In the genomic region with DNA sequence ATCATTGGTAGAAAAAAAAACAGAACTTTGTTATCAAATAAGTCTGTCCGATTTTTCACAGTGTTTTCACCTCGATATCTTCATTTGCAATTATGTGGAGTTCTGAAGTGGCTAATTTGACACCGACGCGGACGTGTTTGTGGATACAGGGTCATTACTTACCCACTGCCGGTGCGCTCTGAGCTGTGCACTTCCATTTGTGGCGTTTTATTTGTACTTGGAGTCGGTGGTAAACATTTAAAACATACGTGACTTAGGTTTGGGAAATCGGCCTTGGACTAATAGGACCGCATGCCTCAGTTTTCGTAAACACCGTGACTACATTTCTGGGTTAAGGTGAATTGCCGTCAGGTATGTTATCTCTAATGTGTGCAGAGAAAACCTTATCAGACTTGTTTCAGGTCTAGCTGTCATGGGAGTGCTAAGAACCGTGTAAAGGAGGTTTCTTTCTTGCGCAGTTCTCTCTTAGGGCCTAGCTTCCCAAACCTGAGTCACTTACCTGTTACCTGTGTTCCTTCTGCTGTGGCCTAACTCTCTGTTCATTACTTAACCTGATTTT, we compare ENCODE assay signal across 17 cellular contexts. TPM values are rescaled to one million over a fixed set of nuclear protein-coding genes. Genes with fewer than 3 reads are reported as not detected.
DNase-seq lines count a peak whose midpoint lies in the region; ATAC-seq and TF ChIP-seq lines count a peak whose summit lies in the region.
"Had no signal": no experiment of that assay in that cellular context is flagged by ENCODE, and none has a peak within 500 bp of the region (broad histone marks: within the 10 kb centered on the region; RNA-seq: fewer than 3 reads in every experiment).

No MANE protein-coding gene starts in this region.

- ATAC-seq in WTC11: no peak
- ATAC-seq: Panc1 had no signal

- no peak overlapping the region for H3K4me3 ChIP-seq in Caco-2 (ENCODE audit: low read depth, low read length)
- H3K4me3 ChIP-seq: HAP-1 had no signal

- H3K4me3 Mint-ChIP-seq in Caco-2 (ENCODE audit: unreplicated experiment) (no peak overlapping the region), WTC11 (no peak overlapping the region), nephron progenitor cell (no peak overlapping the region)

- TF ChIP-seq CTCF in Caco-2 (IDR thresholded peaks at IDR 0.05; ENCODE audit: insufficient read depth in 1 of 2, low read depth in 1 of 2, low read length in 1 of 2, severe bottlenecking in 1 of 2, unreplicated experiment in 1 of 2) (no peak), WTC11 (IDR thresholded peaks at IDR 0.05) (no peak), nephron progenitor cell (IDR thresholded peaks at IDR 0.05) (no peak)

- H3K27ac Mint-ChIP-seq in Caco-2 (ENCODE audit: unreplicated experiment) (peak overlapping the region; percentile 33), WTC11 (peak overlapping the region; percentile 73; the same call in 1 of the 2 replicates), nephron progenitor cell (peak overlapping the region; percentile 39)

- H3K4me1 ChIP-seq in Caco-2: no peaks in the 10 kb centered on the region

- intact Hi-C loops in Caco-2 (cut with micrococcal nuclease; ENCODE audit: unreplicated experiment): no loop called here

- H3K27me3 Mint-ChIP-seq in Caco-2 (ENCODE audit: insufficient read depth, unreplicated experiment): no peaks in the 10 kb centered on the region
- no peaks in the 10 kb centered on the region for H3K27me3 Mint-ChIP-seq in WTC11 (ENCODE audit: low read depth)
- H3K27me3 Mint-ChIP-seq in nephron progenitor cell (ENCODE audit: low read depth, poor library complexity): no peaks in the 10 kb centered on the region

- H3K9me3 Mint-ChIP-seq in Caco-2 (ENCODE audit: unreplicated experiment) (no peaks in the 10 kb centered on the region), WTC11 (no peaks in the 10 kb centered on the region), nephron progenitor cell (no peaks in the 10 kb centered on the region)

- H3K36me3 Mint-ChIP-seq in Caco-2 (ENCODE audit: insufficient read depth, unreplicated experiment) (peaks cover 72% of the 10 kb centered on the region), WTC11 (peaks cover 40% of the 10 kb centered on the region), nephron progenitor cell (ENCODE audit: low read depth) (peaks cover 71% of the 10 kb centered on the region)

- POLR2A ChIA-PET in Caco-2 (lab: Charles Lee): interaction anchor here (0.5 kb wide), 1 partner anchor 65 kb away, joined by 4 read pairs; a partner anchor contains a TSS
- POLR2A ChIA-PET in WTC11 (lab: Charles Lee): no interaction called here

- no peaks in the 10 kb centered on the region for H3K36me3 ChIP-seq in Caco-2 (ENCODE audit: control insufficient read depth, insufficient read depth, low read length)

- H3K9me3 ChIP-seq in Caco-2: no peaks in the 10 kb centered on the region
- H3K9me3 ChIP-seq: HAP-1 had no signal

- CTCF ChIA-PET in Caco-2 (lab: Charles Lee) (no interaction called here), WTC11 (lab: Charles Lee) (no interaction called here)

- peaks cover 10% of the 10 kb centered on the region for H3K4me1 Mint-ChIP-seq in Caco-2 (ENCODE audit: low read depth, unreplicated experiment)
- H3K4me1 Mint-ChIP-seq in WTC11: no peaks in the 10 kb centered on the region
- no peaks in the 10 kb centered on the region for H3K4me1 Mint-ChIP-seq in nephron progenitor cell

- H3K27me3 ChIP-seq in Caco-2 (replicated peaks; ENCODE audit: control insufficient read depth, insufficient read depth, low read length): no peaks in the 10 kb centered on the region

- no TSS peak for BruUV-seq in Caco-2 (replicated peaks; lab: Mats Ljungman, UMichigan)

- peak; percentile 22 for DNase-seq in NCI-H1436 (lab: John Stamatoyannopoulos, UW)
- DNase-seq in NCI-H1436 treated with DMSO at 0.1 percent for 48 hours (lab: John Stamatoyannopoulos, UW): no peak
- peak in 1 of 2 experiments; percentile 8 for DNase-seq in Caco-2
- DNase-seq in WTC11 (ENCODE audit: low spot score): no peak
- DNase-seq in nephron progenitor cell: no peak
- no peak for DNase-seq in glomerular visceral epithelial cell (ENCODE audit: extremely low spot score)
- no peak for DNase-seq in activated CD4-positive, alpha-beta T cell treated with anti-CD3 and anti-CD28 coated beads for 48 hours
- DNase-seq in GOT3 (lab: John Stamatoyannopoulos, UW): no peak
- DNase-seq: 8988T, C1 segment of cervical spinal cord, NCI-H1092, NCI-H1694 treated with DMSO at 0.1 percent for 48 hours, NCI-H748 treated with DMSO at 0.1 percent for 48 hours, Right ventricle myocardium superior had no signal

TF ChIP-seq in WTC11, 78 proteins besides CTCF, POLR2A, EP300 and RAD21:
- TF ChIP-seq JAZF1 (CRISPR knock-in tag; IDR thresholded peaks at IDR 0.05): no peak
- TF ChIP-seq, protein P1, sequence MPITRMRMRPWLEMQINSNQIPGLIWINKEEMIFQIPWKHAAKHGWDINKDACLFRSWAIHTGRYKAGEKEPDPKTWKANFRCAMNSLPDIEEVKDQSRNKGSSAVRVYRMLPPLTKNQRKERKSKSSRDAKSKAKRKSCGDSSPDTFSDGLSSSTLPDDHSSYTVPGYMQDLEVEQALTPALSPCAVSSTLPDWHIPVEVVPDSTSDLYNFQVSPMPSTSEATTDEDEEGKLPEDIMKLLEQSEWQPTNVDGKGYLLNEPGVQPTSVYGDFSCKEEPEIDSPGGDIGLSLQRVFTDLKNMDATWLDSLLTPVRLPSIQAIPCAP (CRISPR knock-in tag; IDR thresholded peaks at IDR 0.05): no peak
- TF ChIP-seq FOXK1 (CRISPR knock-in tag; IDR thresholded peaks at IDR 0.05): no peak
- TF ChIP-seq, protein P2, sequence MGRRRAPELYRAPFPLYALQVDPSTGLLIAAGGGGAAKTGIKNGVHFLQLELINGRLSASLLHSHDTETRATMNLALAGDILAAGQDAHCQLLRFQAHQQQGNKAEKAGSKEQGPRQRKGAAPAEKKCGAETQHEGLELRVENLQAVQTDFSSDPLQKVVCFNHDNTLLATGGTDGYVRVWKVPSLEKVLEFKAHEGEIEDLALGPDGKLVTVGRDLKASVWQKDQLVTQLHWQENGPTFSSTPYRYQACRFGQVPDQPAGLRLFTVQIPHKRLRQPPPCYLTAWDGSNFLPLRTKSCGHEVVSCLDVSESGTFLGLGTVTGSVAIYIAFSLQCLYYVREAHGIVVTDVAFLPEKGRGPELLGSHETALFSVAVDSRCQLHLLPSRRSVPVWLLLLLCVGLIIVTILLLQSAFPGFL (CRISPR knock-in tag; IDR thresholded peaks at IDR 0.05; ENCODE audit: borderline replicate concordance): no peak
- TF ChIP-seq, protein P3, sequence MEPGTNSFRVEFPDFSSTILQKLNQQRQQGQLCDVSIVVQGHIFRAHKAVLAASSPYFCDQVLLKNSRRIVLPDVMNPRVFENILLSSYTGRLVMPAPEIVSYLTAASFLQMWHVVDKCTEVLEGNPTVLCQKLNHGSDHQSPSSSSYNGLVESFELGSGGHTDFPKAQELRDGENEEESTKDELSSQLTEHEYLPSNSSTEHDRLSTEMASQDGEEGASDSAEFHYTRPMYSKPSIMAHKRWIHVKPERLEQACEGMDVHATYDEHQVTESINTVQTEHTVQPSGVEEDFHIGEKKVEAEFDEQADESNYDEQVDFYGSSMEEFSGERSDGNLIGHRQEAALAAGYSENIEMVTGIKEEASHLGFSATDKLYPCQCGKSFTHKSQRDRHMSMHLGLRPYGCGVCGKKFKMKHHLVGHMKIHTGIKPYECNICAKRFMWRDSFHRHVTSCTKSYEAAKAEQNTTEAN (CRISPR knock-in tag; IDR thresholded peaks at IDR 0.05): no peak
- no peak for TF ChIP-seq ZNF138 (CRISPR knock-in tag; conservative IDR thresholded peaks at IDR 0.05)
- TF ChIP-seq FOXP1 (CRISPR knock-in tag; IDR thresholded peaks at IDR 0.05; ENCODE audit: borderline replicate concordance): no peak
- no peak for TF ChIP-seq GRHL2 (CRISPR knock-in tag; IDR thresholded peaks at IDR 0.05; ENCODE audit: insufficient replicate concordance, severe bottlenecking)
- TF ChIP-seq, protein P4, sequence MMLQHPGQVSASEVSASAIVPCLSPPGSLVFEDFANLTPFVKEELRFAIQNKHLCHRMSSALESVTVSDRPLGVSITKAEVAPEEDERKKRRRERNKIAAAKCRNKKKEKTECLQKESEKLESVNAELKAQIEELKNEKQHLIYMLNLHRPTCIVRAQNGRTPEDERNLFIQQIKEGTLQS (CRISPR knock-in tag; conservative IDR thresholded peaks at IDR 0.05): no peak
- TF ChIP-seq ELF4 (CRISPR knock-in tag; IDR thresholded peaks at IDR 0.05; ENCODE audit: low read depth): no peak
- no peak for TF ChIP-seq KAT7 (CRISPR knock-in tag; IDR thresholded peaks at IDR 0.05; ENCODE audit: borderline replicate concordance)
- TF ChIP-seq TEAD4 (CRISPR knock-in tag; IDR thresholded peaks at IDR 0.05): no peak
- TF ChIP-seq OVOL2 (CRISPR knock-in tag; IDR thresholded peaks at IDR 0.05; ENCODE audit: borderline replicate concordance): no peak
- TF ChIP-seq, protein P5, sequence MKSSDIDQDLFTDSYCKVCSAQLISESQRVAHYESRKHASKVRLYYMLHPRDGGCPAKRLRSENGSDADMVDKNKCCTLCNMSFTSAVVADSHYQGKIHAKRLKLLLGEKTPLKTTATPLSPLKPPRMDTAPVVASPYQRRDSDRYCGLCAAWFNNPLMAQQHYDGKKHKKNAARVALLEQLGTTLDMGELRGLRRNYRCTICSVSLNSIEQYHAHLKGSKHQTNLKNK (CRISPR knock-in tag; IDR thresholded peaks at IDR 0.05): no peak
- TF ChIP-seq, protein P6, sequence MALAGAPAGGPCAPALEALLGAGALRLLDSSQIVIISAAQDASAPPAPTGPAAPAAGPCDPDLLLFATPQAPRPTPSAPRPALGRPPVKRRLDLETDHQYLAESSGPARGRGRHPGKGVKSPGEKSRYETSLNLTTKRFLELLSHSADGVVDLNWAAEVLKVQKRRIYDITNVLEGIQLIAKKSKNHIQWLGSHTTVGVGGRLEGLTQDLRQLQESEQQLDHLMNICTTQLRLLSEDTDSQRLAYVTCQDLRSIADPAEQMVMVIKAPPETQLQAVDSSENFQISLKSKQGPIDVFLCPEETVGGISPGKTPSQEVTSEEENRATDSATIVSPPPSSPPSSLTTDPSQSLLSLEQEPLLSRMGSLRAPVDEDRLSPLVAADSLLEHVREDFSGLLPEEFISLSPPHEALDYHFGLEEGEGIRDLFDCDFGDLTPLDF (CRISPR knock-in tag; IDR thresholded peaks at IDR 0.05): no peak
- no peak for TF ChIP-seq ZNF396 (CRISPR knock-in tag; IDR thresholded peaks at IDR 0.05; ENCODE audit: borderline replicate concordance)
- no peak for TF ChIP-seq ZNF423 (CRISPR knock-in tag; IDR thresholded peaks at IDR 0.05)

RNA-seq across cellular contexts. Expression of a gene that starts 51.7 kb away (rescaled TPM):
- total RNA-seq in Caco-2 (2022): 0.23 TPM in 1 of 2 replicates, not detected in the other
- total RNA-seq in WTC11 (2021): 0.50 to 0.68 TPM (median 0.66 TPM) in 3 replicates
- total RNA-seq: M059J had no signal
